ENCODE assay signal across 1 cellular context in genomic region chr1:37561096-37561793, GRCh38.
TF ChIP-seq lines count a peak whose summit lies in the region.

No MANE protein-coding gene starts in this region.

TF ChIP-seq in WTC11, 78 proteins besides CTCF, POLR2A, EP300 and RAD21:
- TF ChIP-seq MAX (CRISPR knock-in tag; IDR thresholded peaks at IDR 0.05), result no peak
- no peak for TF ChIP-seq ATF1 (CRISPR knock-in tag; IDR thresholded peaks at IDR 0.05)
- no peak for TF ChIP-seq ESRRA (CRISPR knock-in tag; IDR thresholded peaks at IDR 0.05; ENCODE audit: borderline replicate concordance)
- no peak for TF ChIP-seq IRF1 (CRISPR knock-in tag; IDR thresholded peaks at IDR 0.05)
- TF ChIP-seq E2F4 (CRISPR knock-in tag; IDR thresholded peaks at IDR 0.05; ENCODE audit: borderline replicate concordance, low read depth), result no peak
- no peak for TF ChIP-seq ZNF281 (CRISPR knock-in tag; IDR thresholded peaks at IDR 0.05)
- TF ChIP-seq MLX (CRISPR knock-in tag; IDR thresholded peaks at IDR 0.05), result no peak
- TF ChIP-seq E2F1 (CRISPR knock-in tag; IDR thresholded peaks at IDR 0.05), result no peak
- no peak for TF ChIP-seq ELF4 (CRISPR knock-in tag; IDR thresholded peaks at IDR 0.05; ENCODE audit: low read depth)
- no peak for TF ChIP-seq USF2 (CRISPR knock-in tag; IDR thresholded peaks at IDR 0.05)
- no peak for TF ChIP-seq ZSCAN18 (CRISPR knock-in tag; IDR thresholded peaks at IDR 0.05)
- no peak for TF ChIP-seq ZNF121 (CRISPR knock-in tag; IDR thresholded peaks at IDR 0.05)
- no peak for TF ChIP-seq SOX15 (CRISPR knock-in tag; IDR thresholded peaks at IDR 0.05)
- no peak for TF ChIP-seq NR1H2 (CRISPR knock-in tag; IDR thresholded peaks at IDR 0.05)
- no peak for TF ChIP-seq JUN (CRISPR knock-in tag; IDR thresholded peaks at IDR 0.05)
- TF ChIP-seq TCF7 (CRISPR knock-in tag; IDR thresholded peaks at IDR 0.05; ENCODE audit: low read depth), result no peak
- no peak for TF ChIP-seq CBFB (CRISPR knock-in tag; IDR thresholded peaks at IDR 0.05; ENCODE audit: low read depth)
- no peak for TF ChIP-seq FOXP4 (CRISPR knock-in tag; IDR thresholded peaks at IDR 0.05)
- TF ChIP-seq RORB (CRISPR knock-in tag; IDR thresholded peaks at IDR 0.05), result no peak
- TF ChIP-seq PREB (CRISPR knock-in tag; IDR thresholded peaks at IDR 0.05; ENCODE audit: borderline replicate concordance), result no peak
